In genomic region chr17:81285179-81285878, GRCh38 we compare ENCODE assay signal across 8 cellular contexts. TPM values are rescaled to one million over a fixed set of nuclear protein-coding genes. Genes with fewer than 3 reads are reported as not detected.
A peak's percentile ranks its signal among the peaks of the same experiment; 100 is the strongest.
DNase-seq lines count a peak whose midpoint lies in the region; TF ChIP-seq lines count a peak whose summit lies in the region.

No MANE protein-coding gene starts in this region.

- H3K36me3 Mint-ChIP-seq in T-helper 2 cell treated with Interferon-gamma antibody and Interleukin-4, amounts not matched to agents 5 μg/mL and 100 μg/mL, for 36 hours (ENCODE audit: low read depth) = peaks cover 43% of the 10 kb centered on the region

- H3K27me3 Mint-ChIP-seq in T-helper 2 cell treated with Interferon-gamma antibody and Interleukin-4, amounts not matched to agents 5 μg/mL and 100 μg/mL, for 36 hours (ENCODE audit: low read depth) = no peaks in the 10 kb centered on the region

- WGBS in lower leg skin, 2 donors = 53 to 69% methylated on average over 15 to 35 of the region's 37 CpGs

- TF ChIP-seq CTCF in GM10248 (IDR thresholded peaks at IDR 0.05; ENCODE audit: control extremely low read depth, extremely low read depth, low read depth, missing control alignments) = no peak
- no peak for TF ChIP-seq CTCF in astrocyte of the spinal cord (IDR thresholded peaks at IDR 0.05; ENCODE audit: low read depth, low read length)
- TF ChIP-seq CTCF in lower leg skin (IDR thresholded peaks at IDR 0.05) = no peak

- H3K9me3 Mint-ChIP-seq in T-helper 2 cell treated with Interferon-gamma antibody and Interleukin-4, amounts not matched to agents 5 μg/mL and 100 μg/mL, for 36 hours = no peaks in the 10 kb centered on the region

- DNase-seq in GM10248 (ENCODE audit: extremely low spot score) (peak; percentile 77), astrocyte of the spinal cord (ENCODE audit: low read depth, low spot score) (peak; percentile 25), lower leg skin (ENCODE audit: low spot score in 2 of 2) (peak; percentile 65 to 95), NCI-H2081 (lab: John Stamatoyannopoulos, UW) (no peak), cerebellum (ENCODE audit: low spot score) (no peak), dedifferentiated amniotic fluid mesenchymal stem cell (ENCODE audit: extremely low spot score) (no peak)
- peak; percentile 74 for DNase-seq in T-helper 2 cell treated with Interferon-gamma antibody and Interleukin-4, amounts not matched to agents 5 μg/mL and 100 μg/mL, for 36 hours (ENCODE audit: low spot score)
- DNase-seq in stimulated activated CD8-positive, alpha-beta memory T cell treated with anti-CD3 and anti-CD28 coated beads, Interleukin-15, amount 100 ng/mL, for 48 hours (ENCODE audit: low read depth in 2 of 2) = peak; percentile 51 to 61

- intact Hi-C loops in lower leg skin (cut with DNase I; ENCODE audit: low total_unique reads) = no loop called here

- in situ Hi-C loops in astrocyte of the spinal cord (cut with HindIII; ENCODE audit: low sequenced_read_pairs) = no loop called here

- CTCF ChIA-PET in GM10248 (lab: Yijun Ruan, JAX) = interaction anchor here (0.8 to 1.4 kb wide), 4 partner anchors 11 to 222 kb away, joined by 3 to 5 read pairs (median 4); no protein-coding TSS in a partner anchor

- no peak for TF ChIP-seq POLR2A in lower leg skin (IDR thresholded peaks at IDR 0.05)

- H3K4me3 ChIP-seq in astrocyte of the spinal cord (ENCODE audit: low read depth, low read length) (peak overlapping the region; percentile 3), lower leg skin (ENCODE audit: low read depth, poor library complexity, severe bottlenecking) (no peak overlapping the region)

- POLR2A ChIA-PET in GM10248 (lab: Yijun Ruan, JAX) = no interaction called here

- H3K27ac Mint-ChIP-seq in T-helper 2 cell treated with Interferon-gamma antibody and Interleukin-4, amounts not matched to agents 5 μg/mL and 100 μg/mL, for 36 hours = peak overlapping the region; percentile 91

- peak overlapping the region; percentile 89 for H3K4me3 Mint-ChIP-seq in T-helper 2 cell treated with Interferon-gamma antibody and Interleukin-4, amounts not matched to agents 5 μg/mL and 100 μg/mL, for 36 hours

- peaks cover 21% of the 10 kb centered on the region for H3K4me1 Mint-ChIP-seq in T-helper 2 cell treated with Interferon-gamma antibody and Interleukin-4, amounts not matched to agents 5 μg/mL and 100 μg/mL, for 36 hours (ENCODE audit: low read depth)

RNA-seq across cellular contexts. Expression of gene SLC38A10, which starts 9.8 kb away (rescaled TPM):
- total RNA-seq in lower leg skin (100 to 1,000 TPM in 1 of 4 donors, 10 to 100 TPM in 3; 47.5 to 100 (median 73.3) TPM), cerebellum (20.4 TPM)

RNA-seq across cellular contexts. Expression of gene NDUFAF8, which starts 46.2 kb away (rescaled TPM):
- 10 to 100 TPM; 10.0 to 30.4 (median 15.9) TPM for total RNA-seq in lower leg skin
- total RNA-seq in cerebellum = 15.7 TPM

RNA-seq across cellular contexts. Expression of gene TEPSIN, which starts 46.5 kb away (rescaled TPM):
- total RNA-seq in lower leg skin (100 to 1,000 TPM in 1 of 4 donors, 10 to 100 TPM in 3; 40.7 to 104 (median 62.6) TPM), cerebellum (9.8 TPM)

Comparison
In these comparisons a context has a peak if more than half of its experiments do, and no peak if none do; other contexts are left out.
1. DNase-seq: peak in GM10248 (single experiment), T-helper 2 cell treated with Interferon-gamma antibody and Interleukin-4, amounts not matched to agents 5 μg/mL and 100 μg/mL, for 36 hours (single experiment), astrocyte of the spinal cord (single experiment), lower leg skin (2 of 2) and stimulated activated CD8-positive, alpha-beta memory T cell treated with anti-CD3 and anti-CD28 coated beads, Interleukin-15, amount 100 ng/mL, for 48 hours (2 of 2); none in NCI-H2081 (0 of 2), cerebellum (single experiment) and dedifferentiated amniotic fluid mesenchymal stem cell (single experiment).